2 cellular contexts compared by ENCODE assay signal in genomic region chr15:56779449-56779848, GRCh38. TPM values are rescaled to one million over a fixed set of nuclear protein-coding genes. Genes with fewer than 3 reads are reported as not detected.
DNase-seq lines count a peak whose midpoint lies in the region; ATAC-seq and TF ChIP-seq lines count a peak whose summit lies in the region.
"Not testable (repeated sequence)": the region's sequence is repeated elsewhere in the genome, so short reads cannot be mapped to it uniquely, and the experiment has no call there.

No MANE protein-coding gene starts in this region.

- intact Hi-C loops in right lobe of liver (cut with DNase I); vagina (cut with DNase I): not testable (repeated sequence)

- H3K4me3 ChIP-seq in right lobe of liver, vagina: not testable (repeated sequence)

- H3K9me3 ChIP-seq in right lobe of liver, vagina: not testable (repeated sequence)

- DNase-seq in right lobe of liver = peak in 1 of 3 donors; percentile 46
- DNase-seq in vagina (ENCODE audit: extremely low spot score in 2 of 2) = not testable (repeated sequence)

- TF ChIP-seq CTCF in right lobe of liver (IDR thresholded peaks at IDR 0.05); vagina (IDR thresholded peaks at IDR 0.05): not testable (repeated sequence)

- H3K27ac ChIP-seq in right lobe of liver = peak overlapping the region in 2 of 3 donors; percentile 30 to 62
- H3K27ac ChIP-seq in vagina = peak overlapping the region; percentile 36

- 73% methylated on average over 3 of the region's 25 CpGs for WGBS in right lobe of liver (ENCODE audit: insufficient coverage, low coverage, low lambda C conversion rate, missing lambda C conversion rate)

- ATAC-seq in right lobe of liver = not testable (repeated sequence)

- TF ChIP-seq POLR2A in right lobe of liver (IDR thresholded peaks at IDR 0.05); vagina (IDR thresholded peaks at IDR 0.05): not testable (repeated sequence)

- not testable (repeated sequence) for H3K27me3 ChIP-seq in right lobe of liver, vagina

- not testable (repeated sequence) for H3K36me3 ChIP-seq in right lobe of liver, vagina

- H3K4me1 ChIP-seq in right lobe of liver = peaks cover 0 to 19% (median 2%) of the 10 kb centered on the region in 4 donors
- H3K4me1 ChIP-seq in vagina = not testable (repeated sequence)

RNA-seq across cellular contexts. Expression of gene ZNF280D, which starts 46.1 kb away (rescaled TPM):
- total RNA-seq in right lobe of liver (10 to 100 TPM; 18.2 to 34.0 (median 18.7) TPM), vagina (57.9 TPM)
